Comparison of ENCODE assay signal across 17 cellular contexts in the genomic region with DNA sequence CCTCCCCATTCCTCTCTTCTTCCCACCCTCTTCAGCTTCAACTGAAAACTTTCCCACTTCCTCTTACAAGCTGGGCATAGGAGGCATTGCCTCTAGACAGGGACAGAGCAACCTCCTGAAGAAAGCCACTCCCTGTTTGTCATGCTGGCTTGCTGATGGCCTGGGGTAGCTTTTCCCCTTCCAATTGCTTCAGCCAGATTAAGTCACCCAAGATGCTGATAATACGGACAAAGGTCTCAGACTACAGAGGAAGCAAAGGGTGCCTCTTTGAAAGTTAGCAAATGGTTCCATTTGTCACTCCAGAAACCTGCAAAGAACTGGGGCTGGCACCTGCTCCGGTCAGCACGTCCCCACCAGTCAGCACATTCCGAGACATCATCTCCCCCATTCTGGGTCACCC. TPM values are rescaled to one million over a fixed set of nuclear protein-coding genes. Genes with fewer than 3 reads are reported as not detected.
DNase-seq lines count a peak whose midpoint lies in the region; ATAC-seq, FAIRE-seq and TF ChIP-seq lines count a peak whose summit lies in the region.
"Had no signal": no experiment of that assay in that cellular context is flagged by ENCODE, and none has a peak within 500 bp of the region (broad histone marks: within the 10 kb centered on the region; RNA-seq: fewer than 3 reads in every experiment).

No MANE protein-coding gene starts in this region.

- POLR2A ChIA-PET in activated naive CD8-positive, alpha-beta T cell treated with anti-CD3 and anti-CD28 coated beads, Interleukin-2, amount 10 ng/mL, durations not matched to agents 7 days and 5 days (lab: Charles Lee) = no interaction called here

- no peaks in the 10 kb centered on the region for H3K9me3 ChIP-seq in mucosa of descending colon

- no peak for FAIRE-seq in GM12891 (lab: Jason Lieb, UNC)

- peak overlapping the region; percentile 60 for H3K4me3 Mint-ChIP-seq in activated naive CD8-positive, alpha-beta T cell treated with anti-CD3 and anti-CD28 coated beads, Interleukin-2, amount 10 ng/mL, durations not matched to agents 7 days and 5 days
- no peak overlapping the region for H3K4me3 Mint-ChIP-seq in stimulated activated naive B cell treated with anti-CD40 and anti-IgM and Interleukin-4, amounts not matched to agents 10 μg/mL and 1 μg/mL and 100 μg/mL, for 72 hours

- TF ChIP-seq CTCF in mucosa of descending colon (IDR thresholded peaks at IDR 0.05) = no peak

- no peaks in the 10 kb centered on the region for H3K27me3 Mint-ChIP-seq in activated naive CD8-positive, alpha-beta T cell treated with anti-CD3 and anti-CD28 coated beads, Interleukin-2, amount 10 ng/mL, durations not matched to agents 7 days and 5 days
- peaks cover 9 to 15% of the 10 kb centered on the region in 2 donors for H3K27me3 Mint-ChIP-seq in stimulated activated naive B cell treated with anti-CD40 and anti-IgM and Interleukin-4, amounts not matched to agents 10 μg/mL and 1 μg/mL and 100 μg/mL, for 72 hours

- H3K4me1 Mint-ChIP-seq in activated naive CD8-positive, alpha-beta T cell treated with anti-CD3 and anti-CD28 coated beads, Interleukin-2, amount 10 ng/mL, durations not matched to agents 7 days and 5 days = peaks cover 50% of the 10 kb centered on the region
- no peaks in the 10 kb centered on the region for H3K4me1 Mint-ChIP-seq in stimulated activated naive B cell treated with anti-CD40 and anti-IgM and Interleukin-4, amounts not matched to agents 10 μg/mL and 1 μg/mL and 100 μg/mL, for 72 hours

- H3K9me3 Mint-ChIP-seq in activated naive CD8-positive, alpha-beta T cell treated with anti-CD3 and anti-CD28 coated beads, Interleukin-2, amount 10 ng/mL, durations not matched to agents 7 days and 5 days = peaks cover 2% of the 10 kb centered on the region
- H3K9me3 Mint-ChIP-seq in stimulated activated naive B cell treated with anti-CD40 and anti-IgM and Interleukin-4, amounts not matched to agents 10 μg/mL and 1 μg/mL and 100 μg/mL, for 72 hours = no peaks in the 10 kb centered on the region

- DNase-seq in SIG-M5 treated with dmso at 0.1 percent for 504 hours (lab: John Stamatoyannopoulos, UW; ENCODE audit: unreplicated experiment) (peak; percentile 24), SIG-M5 (lab: John Stamatoyannopoulos, UW) (no peak), GM12891 (ENCODE audit: insufficient read length, low spot score) (no peak), mucosa of descending colon (no peak), posterior vena cava (ENCODE audit: low spot score) (no peak)
- no peak for DNase-seq in activated naive CD8-positive, alpha-beta T cell treated with anti-CD3 and anti-CD28 coated beads, Interleukin-2, amount 10 ng/mL, durations not matched to agents 7 days and 5 days
- DNase-seq in stimulated activated naive B cell treated with anti-CD40 and anti-IgM and Interleukin-4, amounts not matched to agents 10 μg/mL and 1 μg/mL and 100 μg/mL, for 72 hours = no peak
- DNase-seq: 8988T; activated CD4-positive, CD25-positive, alpha-beta regulatory T cell; NCI-H1417 treated with DMSO at 0.1 percent for 48 hours; NCI-H226 had no signal

- peaks cover 5% of the 10 kb centered on the region for H3K36me3 Mint-ChIP-seq in activated naive CD8-positive, alpha-beta T cell treated with anti-CD3 and anti-CD28 coated beads, Interleukin-2, amount 10 ng/mL, durations not matched to agents 7 days and 5 days
- no peaks in the 10 kb centered on the region for H3K36me3 Mint-ChIP-seq in stimulated activated naive B cell treated with anti-CD40 and anti-IgM and Interleukin-4, amounts not matched to agents 10 μg/mL and 1 μg/mL and 100 μg/mL, for 72 hours

- no peak for ATAC-seq in activated naive CD8-positive, alpha-beta T cell treated with anti-CD3 and anti-CD28 coated beads, Interleukin-2, amount 10 ng/mL, durations not matched to agents 7 days and 5 days (ENCODE audit: low read depth)
- ATAC-seq in mucosa of descending colon (peak; percentile 65), GM21526 (IDR thresholded peaks at IDR 0.05; ENCODE audit: low FRiP score, unreplicated experiment) (no peak)
- no peak for ATAC-seq in stimulated activated naive B cell treated with anti-CD40 and anti-IgM and Interleukin-4, amounts not matched to agents 10 μg/mL and 1 μg/mL and 100 μg/mL, for 72 hours (replicated peaks)

- intact Hi-C loops in mucosa of descending colon (cut with DNase I, micrococcal nuclease) = no loop called here
- intact Hi-C loops in posterior vena cava (cut with DNase I) = loop anchor here in 1 of 2 donors (10.0 kb wide), 1 partner anchor 981 kb away; no protein-coding TSS in a partner anchor

- TF ChIP-seq POLR2A in GM12891 (IDR thresholded peaks at IDR 0.05; ENCODE audit: low read depth, low read length) = no peak

- no peak overlapping the region for H3K4me3 ChIP-seq in mucosa of descending colon

- H3K27ac Mint-ChIP-seq in activated naive CD8-positive, alpha-beta T cell treated with anti-CD3 and anti-CD28 coated beads, Interleukin-2, amount 10 ng/mL, durations not matched to agents 7 days and 5 days = peak overlapping the region; percentile 94
- no peak overlapping the region for H3K27ac Mint-ChIP-seq in stimulated activated naive B cell treated with anti-CD40 and anti-IgM and Interleukin-4, amounts not matched to agents 10 μg/mL and 1 μg/mL and 100 μg/mL, for 72 hours

- no peaks in the 10 kb centered on the region for H3K36me3 ChIP-seq in mucosa of descending colon (ENCODE audit: low read depth)

- peaks cover 6% of the 10 kb centered on the region for H3K4me1 ChIP-seq in mucosa of descending colon (ENCODE audit: low read depth)

TF ChIP-seq in GM12891, 5 proteins besides CTCF, POLR2A, EP300 and RAD21:
- TF ChIP-seq POLR2AphosphoS5 (IDR thresholded peaks at IDR 0.05; ENCODE audit: low read depth, low read length) = no peak
- no peak for TF ChIP-seq PAX5 (IDR thresholded peaks at IDR 0.05; ENCODE audit: insufficient read depth, low read length, severe bottlenecking)
- TF ChIP-seq POU2F2 (IDR thresholded peaks at IDR 0.05; ENCODE audit: low read depth, low read length) = no peak
- no peak for TF ChIP-seq TAF1 (IDR thresholded peaks at IDR 0.05; ENCODE audit: low read depth, low read length)
- TF ChIP-seq SPI1 (IDR thresholded peaks at IDR 0.05; ENCODE audit: low read depth, low read length) = peak; percentile 48

RNA-seq across cellular contexts. Expression of a gene that starts 6.0 kb away (rescaled TPM):
- polyA plus RNA-seq in GM12891 (2012; ENCODE audit: low read depth, missing spikeins) = not detected
- not detected for total RNA-seq in activated naive CD8-positive, alpha-beta T cell treated with anti-CD3 and anti-CD28 coated beads, Interleukin-2, amount 10 ng/mL, durations not matched to agents 7 days and 5 days
- under 1 TPM in 1 of 3 donors, not detected in 2; 0.12 TPM for total RNA-seq in mucosa of descending colon
- not detected for total RNA-seq in posterior vena cava
- total RNA-seq: esophagus mucosa, sciatic nerve, SK-MEL-5 had no signal
- polyA plus RNA-seq: neural cell had no signal

RNA-seq across cellular contexts. Expression of a gene that starts 27.6 kb away (rescaled TPM):
- polyA plus RNA-seq in GM12891 (2012; ENCODE audit: low read depth, missing spikeins) = not detected
- total RNA-seq in activated naive CD8-positive, alpha-beta T cell treated with anti-CD3 and anti-CD28 coated beads, Interleukin-2, amount 10 ng/mL, durations not matched to agents 7 days and 5 days = under 1 TPM; 0.42 to 0.60 TPM
- total RNA-seq in mucosa of descending colon (not detected), posterior vena cava (not detected)
- total RNA-seq: cerebellum, esophagus mucosa, sciatic nerve, SK-MEL-5 had no signal
- polyA plus RNA-seq: neural cell had no signal

RNA-seq across cellular contexts. Expression of a gene that starts 34.2 kb away (rescaled TPM):
- polyA plus RNA-seq in GM12891 (2012; ENCODE audit: low read depth, missing spikeins) = not detected
- total RNA-seq in activated naive CD8-positive, alpha-beta T cell treated with anti-CD3 and anti-CD28 coated beads, Interleukin-2, amount 10 ng/mL, durations not matched to agents 7 days and 5 days = not detected
- total RNA-seq in mucosa of descending colon (under 1 TPM; 0.35 to 0.89 (median 0.38) TPM), posterior vena cava (under 1 TPM in 1 of 2 donors, not detected in 1; 0.42 TPM)
- total RNA-seq: SK-MEL-5 had no signal
- polyA plus RNA-seq: neural cell had no signal

RNA-seq across cellular contexts. Expression of a gene that starts 44.7 kb away (rescaled TPM):
- not detected for polyA plus RNA-seq in GM12891 (2012; ENCODE audit: low read depth, missing spikeins)
- under 1 TPM; 0.65 to 0.67 TPM for total RNA-seq in activated naive CD8-positive, alpha-beta T cell treated with anti-CD3 and anti-CD28 coated beads, Interleukin-2, amount 10 ng/mL, durations not matched to agents 7 days and 5 days
- not detected for total RNA-seq in mucosa of descending colon
- not detected for total RNA-seq in posterior vena cava
- total RNA-seq: cerebellum, esophagus mucosa, SK-MEL-5 had no signal
- polyA plus RNA-seq: neural cell had no signal

RNA-seq across cellular contexts. Expression of a gene that starts 57.3 kb away (rescaled TPM):
- polyA plus RNA-seq in GM12891 (2012; ENCODE audit: low read depth, missing spikeins) = not detected
- total RNA-seq in activated naive CD8-positive, alpha-beta T cell treated with anti-CD3 and anti-CD28 coated beads, Interleukin-2, amount 10 ng/mL, durations not matched to agents 7 days and 5 days = not detected
- total RNA-seq in mucosa of descending colon (not detected), posterior vena cava (not detected)
- total RNA-seq: esophagus mucosa, sciatic nerve, SK-MEL-5 had no signal
- polyA plus RNA-seq: neural cell had no signal
